Comparison of ENCODE assay signal across 16 cellular contexts in genomic region chr3:127682576-127682975, GRCh38. TPM values are rescaled to one million over a fixed set of nuclear protein-coding genes. Genes with fewer than 3 reads are reported as not detected.
DNase-seq lines count a peak whose midpoint lies in the region; ATAC-seq, FAIRE-seq and TF ChIP-seq lines count a peak whose summit lies in the region.
"Had no signal": no experiment of that assay in that cellular context is flagged by ENCODE, and none has a peak within 500 bp of the region (broad histone marks: within the 10 kb centered on the region; RNA-seq: fewer than 3 reads in every experiment).

No MANE protein-coding gene starts in this region.

- no peak for TF ChIP-seq CTCF in sigmoid colon (IDR thresholded peaks at IDR 0.05)

- intact Hi-C loops in sigmoid colon (cut with DNase I), result loop anchor here (10.0 kb wide), 1 partner anchor 232 kb away; the partner anchor contains the start of gene KBTBD12

- no peak overlapping the region for H3K4me3 ChIP-seq in sigmoid colon
- H3K4me3 ChIP-seq: breast epithelium, pancreas, SJCRH30, thyroid gland had no signal

- 92% methylated on average over 8 of the region's 8 CpGs for WGBS in sigmoid colon, 2 donors

- H3K4me1 ChIP-seq in sigmoid colon, result peaks cover 0 to under 1% (median 0%) of the 10 kb centered on the region in 4 donors
- H3K4me1 ChIP-seq: breast epithelium, pancreas, thyroid gland had no signal

- peaks cover 2 to 29% (median 9%) of the 10 kb centered on the region in 4 donors for H3K36me3 ChIP-seq in sigmoid colon
- H3K36me3 ChIP-seq: breast epithelium, pancreas, SJCRH30, thyroid gland had no signal

- FAIRE-seq in GM12891 (lab: Jason Lieb, UNC), result peak; percentile 71
- FAIRE-seq: pancreas had no signal

- no peak for ATAC-seq in HG03025 (IDR thresholded peaks at IDR 0.05; ENCODE audit: low FRiP score, unreplicated experiment)
- ATAC-seq: pancreas had no signal

- H3K9me3 ChIP-seq in sigmoid colon, result no peaks in the 10 kb centered on the region
- H3K9me3 ChIP-seq: breast epithelium, pancreas, thyroid gland had no signal

- DNase-seq in GM12891 (ENCODE audit: insufficient read length, low spot score) (no peak), NCI-H146 treated with DMSO at 0.1 percent for 48 hours (lab: John Stamatoyannopoulos, UW; ENCODE audit: unreplicated experiment) (peak; percentile 10), iPS-NIHi7 (ENCODE audit: extremely low spot score) (peak; percentile 40), sigmoid colon (peak; percentile 47), T-helper 9 cell (no peak)
- DNase-seq in stimulated activated CD4-positive, alpha-beta T cell treated with anti-CD3 and anti-CD28 coated beads, Interleukin-4, amount 100 ng/mL, for 1 hour, result no peak
- DNase-seq: activated gamma-delta T cell treated with Interleukin-2 at 50 U/mL for 16 hours; DMS79 treated with DMSO at 0.1 percent for 48 hours; effector CD8-positive, alpha-beta T cell; NCI-H2029 treated with DMSO at 0.1 percent for 48 hours had no signal

- H3K27me3 ChIP-seq in sigmoid colon, result no peaks in the 10 kb centered on the region
- H3K27me3 ChIP-seq: breast epithelium, pancreas, SJCRH30, thyroid gland had no signal

- no peak overlapping the region for H3K27ac ChIP-seq in sigmoid colon
- H3K27ac ChIP-seq: C4-2B, pancreas, thyroid gland had no signal

- TF ChIP-seq EP300 in sigmoid colon (IDR thresholded peaks at IDR 0.05), result no peak

- TF ChIP-seq POLR2A in GM12891 (IDR thresholded peaks at IDR 0.05; ENCODE audit: low read depth, low read length), result no peak
- TF ChIP-seq POLR2A in sigmoid colon (IDR thresholded peaks at IDR 0.05), result no peak

TF ChIP-seq in GM12891, 5 proteins besides CTCF, POLR2A, EP300 and RAD21:
- no peak for TF ChIP-seq TAF1 (IDR thresholded peaks at IDR 0.05; ENCODE audit: low read depth, low read length)
- no peak for TF ChIP-seq POU2F2 (IDR thresholded peaks at IDR 0.05; ENCODE audit: low read depth, low read length)
- no peak for TF ChIP-seq PAX5 (IDR thresholded peaks at IDR 0.05; ENCODE audit: insufficient read depth, low read length, severe bottlenecking)
- no peak for TF ChIP-seq SPI1 (IDR thresholded peaks at IDR 0.05; ENCODE audit: low read depth, low read length)
- TF ChIP-seq POLR2AphosphoS5 (IDR thresholded peaks at IDR 0.05; ENCODE audit: low read depth, low read length), result no peak

RNA-seq across cellular contexts. Expression of gene ABTB1, which starts 9.8 kb away (rescaled TPM):
- polyA plus RNA-seq in GM12891 (2012; ENCODE audit: low read depth, missing spikeins), result 9.5 TPM
- 10 to 100 TPM; 33.5 to 75.3 (median 49.1) TPM for total RNA-seq in sigmoid colon
- polyA plus RNA-seq in sigmoid colon, result 10 to 100 TPM; 18.0 to 36.5 (median 24.6) TPM

RNA-seq across cellular contexts. Expression of gene PODXL2, which starts 53.6 kb away (rescaled TPM):
- polyA plus RNA-seq in GM12891 (2012; ENCODE audit: low read depth, missing spikeins), result 4.0 TPM
- 1 to 10 TPM; 2.0 to 4.3 (median 2.4) TPM for total RNA-seq in sigmoid colon
- 10 to 100 TPM in 1 of 3 donors, 1 to 10 TPM in 2; 2.5 to 16.7 (median 3.0) TPM for polyA plus RNA-seq in sigmoid colon

Comparison
In these comparisons a context has a peak if more than half of its experiments do, and no peak if none do; other contexts are left out.
1. DNase-seq: peak in NCI-H146 treated with DMSO at 0.1 percent for 48 hours (single experiment), iPS-NIHi7 (single experiment) and sigmoid colon (single experiment); none in GM12891 (single experiment), stimulated activated CD4-positive, alpha-beta T cell treated with anti-CD3 and anti-CD28 coated beads, Interleukin-4, amount 100 ng/mL, for 1 hour (single experiment) and T-helper 9 cell (single experiment).